ENCODE assay signal across 1 cellular context in genomic region chr14:23114669-23115491, GRCh38.
TF ChIP-seq lines count a peak whose summit lies in the region.

No MANE protein-coding gene starts in this region.

TF ChIP-seq in SK-N-SH, 30 proteins besides CTCF, POLR2A, EP300 and RAD21 (continued from another document):
- TF ChIP-seq IRF3 (IDR thresholded peaks at IDR 0.05; ENCODE audit: low read depth, low read length) (no peak), REST (IDR thresholded peaks at IDR 0.05; ENCODE audit: low read depth, low read length) (0 out of 2 replicates have a peak, but pooled peaks have one; percentile 25), FOXJ3 (CRISPR knock-in tag; IDR thresholded peaks at IDR 0.05) (no peak), FOXM1 (IDR thresholded peaks at IDR 0.05; ENCODE audit: low read depth) (no peak), GABPA (IDR thresholded peaks at IDR 0.05; ENCODE audit: low read depth) (no peak)
